Comparison of ENCODE assay signal across 14 cellular contexts in genomic region chr2:237501892-237502513, GRCh38. TPM values are rescaled to one million over a fixed set of nuclear protein-coding genes. Genes with fewer than 3 reads are reported as not detected.
DNase-seq lines count a peak whose midpoint lies in the region; ATAC-seq, FAIRE-seq and TF ChIP-seq lines count a peak whose summit lies in the region.
"Had no signal": no experiment of that assay in that cellular context is flagged by ENCODE, and none has a peak within 500 bp of the region (broad histone marks: within the 10 kb centered on the region; RNA-seq: fewer than 3 reads in every experiment).

No MANE protein-coding gene starts in this region.

- H3K9me3 ChIP-seq in left ventricle myocardium inferior (replicated peaks) (no peaks in the 10 kb centered on the region), right atrium auricular region (no peaks in the 10 kb centered on the region)
- H3K9me3 ChIP-seq: spleen had no signal

- TF ChIP-seq CTCF in left ventricle myocardium inferior (IDR thresholded peaks at IDR 0.05; ENCODE audit: borderline replicate concordance) (no peak), right atrium auricular region (IDR thresholded peaks at IDR 0.05) (no peak)

- no peak overlapping the region for H3K23ac ChIP-seq in mesendoderm (ENCODE audit: low read length)

- WGBS in mesendoderm (ENCODE audit: extremely low coverage, insufficient coverage, low lambda C conversion rate) = no CpG with 5 or more reads among the region's 2 CpGs

- H2BK5ac ChIP-seq in mesendoderm (ENCODE audit: low read length) = no peak overlapping the region

- no peaks in the 10 kb centered on the region for H3K79me1 ChIP-seq in mesendoderm (ENCODE audit: low read length)

- H3K9ac ChIP-seq in mesendoderm (ENCODE audit: low read length) = no peak overlapping the region

- H3K56ac ChIP-seq in mesendoderm (ENCODE audit: low read length) = no peak overlapping the region

- ATAC-seq in GM18909 (IDR thresholded peaks at IDR 0.05; ENCODE audit: poor library complexity, unreplicated experiment) = no peak
- ATAC-seq: foreskin keratinocyte, natural killer cell had no signal

- intact Hi-C loops in left ventricle myocardium inferior (cut with micrococcal nuclease) = no loop called here
- intact Hi-C loops in posterior cingulate gyrus (cut with DNase I) = no loop called here

- H3K4me2 ChIP-seq in mesendoderm (ENCODE audit: low read length) = no peak overlapping the region

- H2BK15ac ChIP-seq in mesendoderm (replicated peaks; ENCODE audit: low read depth) = no peak overlapping the region

- peak overlapping the region; percentile 92 for H3K4ac ChIP-seq in mesendoderm (ENCODE audit: low read depth, low read length)

- H3K27me3 ChIP-seq in left ventricle myocardium inferior (ENCODE audit: low read depth) = no peaks in the 10 kb centered on the region
- no peaks in the 10 kb centered on the region for H3K27me3 ChIP-seq in right atrium auricular region
- no peaks in the 10 kb centered on the region for H3K27me3 ChIP-seq in mesendoderm (ENCODE audit: insufficient read depth, low read length, poor library complexity)

- H4K5ac ChIP-seq in mesendoderm (ENCODE audit: low read length) = no peak overlapping the region

- peak overlapping the region; percentile 62 for H2BK120ac ChIP-seq in mesendoderm (ENCODE audit: low read depth, low read length)

- H3K18ac ChIP-seq in mesendoderm (ENCODE audit: low read length) = peak overlapping the region; percentile 3

- no peak overlapping the region for H2AK5ac ChIP-seq in mesendoderm (ENCODE audit: low read length)

- H3K27ac ChIP-seq in left ventricle myocardium inferior (replicated peaks) (peak overlapping the region; percentile 18), right atrium auricular region (no peak overlapping the region), mesendoderm (ENCODE audit: low read depth, low read length) (no peak overlapping the region)
- H3K27ac ChIP-seq: foreskin keratinocyte, spleen had no signal

- H3K79me2 ChIP-seq in mesendoderm (ENCODE audit: control insufficient read depth, insufficient read depth, low read length) = no peaks in the 10 kb centered on the region

- H3K4me1 ChIP-seq in left ventricle myocardium inferior (peaks cover 25% of the 10 kb centered on the region), right atrium auricular region (peaks cover 0 to 12% of the 10 kb centered on the region in 2 donors), mesendoderm (ENCODE audit: control insufficient read depth, low read depth, low read length) (peaks cover 9% of the 10 kb centered on the region)
- H3K4me1 ChIP-seq: spleen had no signal

- no peak for DNase-seq in left ventricle myocardium inferior
- no peak for DNase-seq in right atrium auricular region (ENCODE audit: low spot score)
- peak; percentile 59 for DNase-seq in epidermal melanocyte (ENCODE audit: insufficient read length, low spot score)
- no peak for DNase-seq in mesendoderm
- DNase-seq in T1000 (lab: John Stamatoyannopoulos, UW) = no peak
- DNase-seq in posterior cingulate gyrus = no peak
- no peak for DNase-seq in urothelium cell line (ENCODE audit: low spot score)
- DNase-seq: activated naive CD4-positive, alpha-beta T cell treated with anti-CD3 and anti-CD28 coated beads, Interleukin-2, amount 10 ng/mL, durations not matched to agents 7 days and 5 days; foreskin keratinocyte; immature natural killer cell; KG1; natural killer cell; spleen had no signal

- no peak for FAIRE-seq in urothelium cell line (lab: Jason Lieb, UNC)

- H3K36me3 ChIP-seq in left ventricle myocardium inferior = peaks cover 17% of the 10 kb centered on the region
- no peaks in the 10 kb centered on the region for H3K36me3 ChIP-seq in right atrium auricular region
- H3K36me3 ChIP-seq in mesendoderm (ENCODE audit: control insufficient read depth, insufficient read depth, low read length) = no peaks in the 10 kb centered on the region
- H3K36me3 ChIP-seq: spleen had no signal

- H3K4me3 ChIP-seq in left ventricle myocardium inferior (no peak overlapping the region), right atrium auricular region (no peak overlapping the region), mesendoderm (ENCODE audit: low read length) (no peak overlapping the region)
- H3K4me3 ChIP-seq: spleen had no signal

- no peak overlapping the region for H4K8ac ChIP-seq in mesendoderm (ENCODE audit: low read depth, low read length)

RNA-seq across cellular contexts. Expression of gene MLPH, which starts 15.0 kb away (rescaled TPM):
- total RNA-seq in left ventricle myocardium inferior = 73.5 TPM
- total RNA-seq in right atrium auricular region = 100 to 1,000 TPM in 1 of 2 donors, 10 to 100 TPM in 1; 27.1 to 108 TPM
- 7.8 TPM for polyA plus RNA-seq in mesendoderm (2013, experiment 1 of 2)
- 8.0 TPM for polyA plus RNA-seq in mesendoderm (2013, experiment 2 of 2)
- total RNA-seq: natural killer cell had no signal
- polyA plus RNA-seq: immature natural killer cell had no signal
